In genomic region chr7:139771001-139771956, GRCh38 we compare ENCODE assay signal across 10 cellular contexts. TPM values are rescaled to one million over a fixed set of nuclear protein-coding genes. Genes with fewer than 3 reads are reported as not detected.
DNase-seq lines count a peak whose midpoint lies in the region; ATAC-seq and TF ChIP-seq lines count a peak whose summit lies in the region.
"Had no signal": no experiment of that assay in that cellular context is flagged by ENCODE, and none has a peak within 500 bp of the region (broad histone marks: within the 10 kb centered on the region; RNA-seq: fewer than 3 reads in every experiment).

No MANE protein-coding gene starts in this region.

- no peak for TF ChIP-seq CTCF in HFFc6 (IDR thresholded peaks at IDR 0.05)

- H3K27me3 Mint-ChIP-seq in HFFc6 (ENCODE audit: insufficient read depth): peaks cover 2% of the 10 kb centered on the region; the same call in 1 of the 2 replicates
- no peaks in the 10 kb centered on the region for H3K27me3 Mint-ChIP-seq in T-helper 1 cell treated with Interleukin-12 subunit alpha and Interleukin-12 subunit beta and Interleukin-4 antibody, amounts not matched to agents 30 μg/mL and 1 μg/mL, for 36 hours (ENCODE audit: low read depth)

- peak overlapping the region; percentile 61 to 78 for H3K27ac ChIP-seq in esophagus (ENCODE audit: low read depth in 2 of 2, low read length in 1 of 2)
- H3K27ac ChIP-seq: WERI-Rb-1 had no signal

- no peak overlapping the region for H3K4me3 ChIP-seq in esophagus (ENCODE audit: low read depth in 1 of 2, low read length in 2 of 2)

- peaks cover 81% of the 10 kb centered on the region for H3K4me1 Mint-ChIP-seq in HFFc6 (ENCODE audit: low read depth)
- peaks cover 73% of the 10 kb centered on the region for H3K4me1 Mint-ChIP-seq in T-helper 1 cell treated with Interleukin-12 subunit alpha and Interleukin-12 subunit beta and Interleukin-4 antibody, amounts not matched to agents 30 μg/mL and 1 μg/mL, for 36 hours (ENCODE audit: low read depth)
- H3K4me1 Mint-ChIP-seq in stimulated activated effector memory CD8-positive, alpha-beta T cell treated with anti-CD3 and anti-CD28 coated beads, Interleukin-12 subunit alpha, Interleukin-12 subunit beta, amount 100 ng/mL, for 72 hours: peaks cover 82% of the 10 kb centered on the region

- H3K4me1 ChIP-seq in esophagus (ENCODE audit: control insufficient read depth in 2 of 2, insufficient read depth in 2 of 2, low read length in 1 of 2): peaks cover 10 to 14% of the 10 kb centered on the region in 2 donors

- no peaks in the 10 kb centered on the region for H3K9me3 ChIP-seq in esophagus (ENCODE audit: control insufficient read depth in 2 of 2, insufficient read depth in 1 of 2, low read depth in 1 of 2, low read length in 1 of 2)

- H3K27ac Mint-ChIP-seq in HFFc6: peak overlapping the region; percentile 79
- H3K27ac Mint-ChIP-seq in T-helper 1 cell treated with Interleukin-12 subunit alpha and Interleukin-12 subunit beta and Interleukin-4 antibody, amounts not matched to agents 30 μg/mL and 1 μg/mL, for 36 hours: peak overlapping the region; percentile 21
- H3K27ac Mint-ChIP-seq in stimulated activated effector memory CD8-positive, alpha-beta T cell treated with anti-CD3 and anti-CD28 coated beads, Interleukin-12 subunit alpha, Interleukin-12 subunit beta, amount 100 ng/mL, for 72 hours: peak overlapping the region; percentile 60

- H3K36me3 ChIP-seq in esophagus (ENCODE audit: control insufficient read depth in 2 of 2, insufficient read depth in 2 of 2, low read length in 1 of 2): peaks cover 0 to 4% of the 10 kb centered on the region in 2 donors

- H3K27me3 ChIP-seq in esophagus (ENCODE audit: control insufficient read depth in 1 of 2, insufficient read depth in 2 of 2, low read length in 2 of 2): no peaks in the 10 kb centered on the region

- H3K36me3 Mint-ChIP-seq in HFFc6 (ENCODE audit: low read depth): peaks cover 19% of the 10 kb centered on the region
- H3K36me3 Mint-ChIP-seq in T-helper 1 cell treated with Interleukin-12 subunit alpha and Interleukin-12 subunit beta and Interleukin-4 antibody, amounts not matched to agents 30 μg/mL and 1 μg/mL, for 36 hours (ENCODE audit: low read depth): peaks cover 20% of the 10 kb centered on the region
- H3K36me3 Mint-ChIP-seq in stimulated activated effector memory CD8-positive, alpha-beta T cell treated with anti-CD3 and anti-CD28 coated beads, Interleukin-12 subunit alpha, Interleukin-12 subunit beta, amount 100 ng/mL, for 72 hours: peaks cover 49% of the 10 kb centered on the region

- peak overlapping the region; percentile 77 for H3K4me3 Mint-ChIP-seq in HFFc6
- no peak overlapping the region for H3K4me3 Mint-ChIP-seq in T-helper 1 cell treated with Interleukin-12 subunit alpha and Interleukin-12 subunit beta and Interleukin-4 antibody, amounts not matched to agents 30 μg/mL and 1 μg/mL, for 36 hours
- peak overlapping the region; percentile 42 for H3K4me3 Mint-ChIP-seq in stimulated activated effector memory CD8-positive, alpha-beta T cell treated with anti-CD3 and anti-CD28 coated beads, Interleukin-12 subunit alpha, Interleukin-12 subunit beta, amount 100 ng/mL, for 72 hours

- ATAC-seq in stimulated activated effector memory CD8-positive, alpha-beta T cell treated with anti-CD3 and anti-CD28 coated beads, Interleukin-12 subunit alpha, Interleukin-12 subunit beta, amount 100 ng/mL, for 72 hours: peak; percentile 55
- ATAC-seq in GM21367 (IDR thresholded peaks at IDR 0.05; ENCODE audit: unreplicated experiment): no peak
- ATAC-seq in HG03469 (IDR thresholded peaks at IDR 0.05; ENCODE audit: unreplicated experiment): no peak

- peak; percentile 88 for DNase-seq in HFFc6
- no peak for DNase-seq in stimulated activated effector memory CD8-positive, alpha-beta T cell treated with anti-CD3 and anti-CD28 coated beads, Interleukin-12 subunit alpha, Interleukin-12 subunit beta, amount 100 ng/mL, for 72 hours (ENCODE audit: low spot score in 2 of 2)
- no peak for DNase-seq in effector CD8-positive, alpha-beta T cell (lab: John Stamatoyannopoulos, UW)
- DNase-seq: hypothalamus; stimulated activated CD4-positive, alpha-beta T cell treated with anti-CD3 and anti-CD28 coated beads, Interleukin-1b, Interleukin-23, amount 100 ng/mL, for 48 hours; WERI-Rb-1 had no signal

- 44 to 60% methylated on average over 15 of the region's 15 CpGs for WGBS in esophagus, 2 donors

- no peaks in the 10 kb centered on the region for H3K9me3 Mint-ChIP-seq in HFFc6
- H3K9me3 Mint-ChIP-seq in T-helper 1 cell treated with Interleukin-12 subunit alpha and Interleukin-12 subunit beta and Interleukin-4 antibody, amounts not matched to agents 30 μg/mL and 1 μg/mL, for 36 hours: no peaks in the 10 kb centered on the region
- no peaks in the 10 kb centered on the region for H3K9me3 Mint-ChIP-seq in stimulated activated effector memory CD8-positive, alpha-beta T cell treated with anti-CD3 and anti-CD28 coated beads, Interleukin-12 subunit alpha, Interleukin-12 subunit beta, amount 100 ng/mL, for 72 hours

RNA-seq across cellular contexts. Expression of gene HIPK2, which starts 6.5 kb away (rescaled TPM):
- 10 to 100 TPM; 14.6 to 33.4 (median 31.4) TPM for total RNA-seq in HFFc6 (2021; fragmentation: NEBNext Ultra II Directional; extraction: Animal tissue kit (Norgen Biotek cat#: 25700))
- 1 to 10 TPM; 4.2 to 7.8 TPM for polyA plus RNA-seq in esophagus

RNA-seq across cellular contexts. Expression of gene TBXAS1, which starts 57.8 kb away (rescaled TPM):
- total RNA-seq in HFFc6 (2021; fragmentation: NEBNext Ultra II Directional; extraction: Animal tissue kit (Norgen Biotek cat#: 25700)): 1 to 10 TPM in 3 of 6 experiments, under 1 TPM in 3; 0.47 to 1.8 (median 1.0) TPM
- 10 to 100 TPM in 1 of 2 donors, 1 to 10 TPM in 1; 5.9 to 10.7 TPM for polyA plus RNA-seq in esophagus

Comparison
In these comparisons a context has a peak if more than half of its experiments do, and no peak if none do; other contexts are left out.
1. H3K27ac Mint-ChIP-seq: peak in every context shown above with its lines; median percentile 79 in HFFc6; 60 in stimulated activated effector memory CD8-positive, alpha-beta T cell treated with anti-CD3 and anti-CD28 coated beads, Interleukin-12 subunit alpha, Interleukin-12 subunit beta, amount 100 ng/mL, for 72 hours; 21 in T-helper 1 cell treated with Interleukin-12 subunit alpha and Interleukin-12 subunit beta and Interleukin-4 antibody, amounts not matched to agents 30 μg/mL and 1 μg/mL, for 36 hours.